ENCODE assay signal across 1 cellular context in genomic region chr2:70565039-70565731, GRCh38.
A peak's percentile ranks its signal among the peaks of the same experiment; 100 is the strongest.
TF ChIP-seq lines count a peak whose summit lies in the region.

No MANE protein-coding gene starts in this region.

TF ChIP-seq in HepG2, 621 proteins besides CTCF, POLR2A, EP300 and RAD21 (continued from another document and continues in another):
- TF ChIP-seq TGIF2 (CRISPR knock-in tag; IDR thresholded peaks at IDR 0.05): peak; percentile 35
- peak; percentile 53; the same call in 1 of the 2 replicates for TF ChIP-seq THAP11 (CRISPR knock-in tag; IDR thresholded peaks at IDR 0.05)
- TF ChIP-seq TEF (CRISPR knock-in tag; IDR thresholded peaks at IDR 0.05): 0 out of 2 replicates have a peak, but pooled peaks have one; percentile 36
- peak; percentile 55; the same call in 1 of the 2 replicates for TF ChIP-seq MLXIP (CRISPR knock-in tag; IDR thresholded peaks at IDR 0.05; ENCODE audit: borderline replicate concordance)
- TF ChIP-seq ONECUT2 (CRISPR knock-in tag; IDR thresholded peaks at IDR 0.05): peak; percentile 58; the same call in 1 of the 2 replicates
- TF ChIP-seq PAF1 (CRISPR knock-in tag; IDR thresholded peaks at IDR 0.05): no peak
- peak; percentile 94 for TF ChIP-seq AHDC1 (CRISPR knock-in tag; IDR thresholded peaks at IDR 0.05; ENCODE audit: borderline replicate concordance)
- peak; percentile 91 for TF ChIP-seq FOXP4 (CRISPR knock-in tag; IDR thresholded peaks at IDR 0.05)
- no peak for TF ChIP-seq GPN1 (CRISPR knock-in tag; IDR thresholded peaks at IDR 0.05; ENCODE audit: borderline replicate concordance)
- no peak for TF ChIP-seq BRD4 (CRISPR knock-in tag; IDR thresholded peaks at IDR 0.05)
- no peak for TF ChIP-seq SOX6 (IDR thresholded peaks at IDR 0.05)
- peak; percentile 92 for TF ChIP-seq SOX6 (CRISPR knock-in tag; IDR thresholded peaks at IDR 0.05)
- TF ChIP-seq KMT2A (CRISPR knock-in tag; IDR thresholded peaks at IDR 0.05): peak; percentile 73; the same call in 1 of the 2 replicates
- TF ChIP-seq EZH2 (conservative IDR thresholded peaks at IDR 0.05; ENCODE audit: low read depth, low read length): no peak
- TF ChIP-seq ZNF710 (CRISPR knock-in tag; IDR thresholded peaks at IDR 0.05; ENCODE audit: borderline replicate concordance): peak; percentile 94; the same call in 1 of the 2 replicates
- no peak for TF ChIP-seq SP5 (CRISPR knock-in tag; IDR thresholded peaks at IDR 0.05; ENCODE audit: borderline replicate concordance, low read depth)
- no peak for TF ChIP-seq ZNF225 (CRISPR knock-in tag; IDR thresholded peaks at IDR 0.05)
- no peak for TF ChIP-seq SP140L (CRISPR knock-in tag; IDR thresholded peaks at IDR 0.05; ENCODE audit: borderline replicate concordance)
- no peak for TF ChIP-seq CBX1 (IDR thresholded peaks at IDR 0.05; ENCODE audit: low read depth)
- TF ChIP-seq ZFX (CRISPR knock-in tag; IDR thresholded peaks at IDR 0.05; ENCODE audit: low read depth): peak; percentile 91
- TF ChIP-seq LCORL (IDR thresholded peaks at IDR 0.05): no peak
- peak; percentile 88 for TF ChIP-seq LCORL (CRISPR knock-in tag; IDR thresholded peaks at IDR 0.05)
- no peak for TF ChIP-seq E2F1 (CRISPR knock-in tag; IDR thresholded peaks at IDR 0.05)
- TF ChIP-seq MXI1 (IDR thresholded peaks at IDR 0.05; ENCODE audit: borderline replicate concordance, low read depth, low read length): no peak
- no peak for TF ChIP-seq ZEB1 (IDR thresholded peaks at IDR 0.05; ENCODE audit: insufficient replicate concordance, low read depth)
- no peak for TF ChIP-seq ZBTB40 (IDR thresholded peaks at IDR 0.05)
- TF ChIP-seq ZBTB40 (CRISPR knock-in tag; IDR thresholded peaks at IDR 0.05): no peak
- TF ChIP-seq ARID3A (IDR thresholded peaks at IDR 0.05; ENCODE audit: low read depth, low read length): peak; percentile 19; the same call in 1 of the 2 replicates
- TF ChIP-seq ZNF282 (IDR thresholded peaks at IDR 0.05; ENCODE audit: partially characterized antibody): no peak
